In the genomic region with DNA sequence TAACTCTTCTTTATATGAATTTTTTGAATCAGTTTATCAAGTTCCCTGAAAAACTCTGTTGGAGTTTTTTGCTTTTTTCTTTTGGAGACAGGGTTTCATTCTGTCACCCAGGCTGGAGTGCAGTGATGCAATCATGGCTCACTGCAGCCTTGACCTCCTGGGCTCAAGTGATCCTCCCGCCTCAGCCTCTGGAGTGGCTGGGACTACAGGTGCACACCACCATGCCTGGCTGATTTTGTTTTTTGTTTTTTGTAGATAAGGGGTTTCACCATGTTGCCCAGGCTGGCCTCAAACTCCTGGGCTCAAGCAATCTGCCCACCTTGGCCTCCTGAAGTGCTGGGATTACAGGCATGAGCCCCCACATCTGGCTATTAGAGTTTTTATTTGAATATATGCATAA, we compare ENCODE assay signal across 10 cellular contexts. TPM values are rescaled to one million over a fixed set of nuclear protein-coding genes. Genes with fewer than 3 reads are reported as not detected.
DNase-seq lines count a peak whose midpoint lies in the region; ATAC-seq, FAIRE-seq and TF ChIP-seq lines count a peak whose summit lies in the region.
"Not testable (repeated sequence)": the region's sequence is repeated elsewhere in the genome, so short reads cannot be mapped to it uniquely, and the experiment has no call there.
"Had no signal": no experiment of that assay in that cellular context is flagged by ENCODE, and none has a peak within 500 bp of the region (broad histone marks: within the 10 kb centered on the region; RNA-seq: fewer than 3 reads in every experiment).

No MANE protein-coding gene starts in this region.

- H3K56ac ChIP-seq in IMR-90 (ENCODE audit: extremely low read depth, insufficient read depth, low read length) = not testable (repeated sequence)

- not testable (repeated sequence) for H4K91ac ChIP-seq in IMR-90 (ENCODE audit: insufficient read depth, low read depth, low read length)

- H3K27ac ChIP-seq in CD4-positive, alpha-beta T cell (ENCODE audit: low read depth, low read length); IMR-90 (ENCODE audit: insufficient read depth, low read length); HepG2 (ENCODE audit: extremely low read length, insufficient read depth, low read length): not testable (repeated sequence)

- H3K36me3 Mint-ChIP-seq in CD4-positive, alpha-beta T cell (ENCODE audit: low read depth) = peaks cover 21% of the 10 kb centered on the region
- not testable (repeated sequence) for H3K36me3 Mint-ChIP-seq in T-helper 17 cell (ENCODE audit: low read depth); activated naive CD4-positive, alpha-beta T cell treated with anti-CD3 and anti-CD28 coated beads, Interleukin-2, amount 50 U/mL, for 24 hours; natural killer cell

- not testable (repeated sequence) for H2AFZ ChIP-seq in IMR-90 (replicated peaks; ENCODE audit: low read length, poor library complexity); HepG2 (ENCODE audit: low read length)

- not testable (repeated sequence) for H4K5ac ChIP-seq in IMR-90 (ENCODE audit: low read depth, low read length)

- not testable (repeated sequence) for H3K14ac ChIP-seq in IMR-90 (replicated peaks; ENCODE audit: low read depth, low read length)

- H3K23ac ChIP-seq in IMR-90 (ENCODE audit: low read depth, low read length) = not testable (repeated sequence)

- not testable (repeated sequence) for TF ChIP-seq EP300 in HepG2 (IDR thresholded peaks at IDR 0.05; ENCODE audit: low read depth in 2 of 2, low read length in 2 of 2); HepG2 (CRISPR knock-in tag; IDR thresholded peaks at IDR 0.05; ENCODE audit: borderline replicate concordance)

- not testable (repeated sequence) for H3K4me2 ChIP-seq in IMR-90 (ENCODE audit: low read depth, low read length); HepG2 (ENCODE audit: low read depth, low read length)

- not testable (repeated sequence) for H2BK15ac ChIP-seq in IMR-90 (ENCODE audit: low read depth, low read length)

- not testable (repeated sequence) for H3K9ac ChIP-seq in IMR-90 (ENCODE audit: low read depth, low read length); HepG2 (ENCODE audit: insufficient read depth, low read depth, low read length)

- not testable (repeated sequence) for BruUV-seq in IMR-90 (replicated peaks; lab: Mats Ljungman, UMichigan); HepG2 (replicated peaks; lab: Mats Ljungman, UMichigan)

- not testable (repeated sequence) for H3K9me3 ChIP-seq in CD4-positive, alpha-beta T cell (ENCODE audit: control insufficient read depth, low read length); IMR-90 (ENCODE audit: control insufficient read depth, insufficient read depth, low read length); T-helper 17 cell (ENCODE audit: control insufficient read depth, low read length, poor library complexity, severe bottlenecking); HepG2 (ENCODE audit: low read length)

- H3K4me3 ChIP-seq in IMR-90 (ENCODE audit: insufficient read depth, low read depth, low read length); HepG2 (replicated peaks in 1 of 3; ENCODE audit: insufficient read depth in 1 of 3, low read depth in 2 of 3, low read length in 3 of 3): not testable (repeated sequence)

- peaks cover 59% of the 10 kb centered on the region for H3K4me1 Mint-ChIP-seq in CD4-positive, alpha-beta T cell (ENCODE audit: low read depth)
- peaks cover 40% of the 10 kb centered on the region for H3K4me1 Mint-ChIP-seq in T-helper 17 cell
- peaks cover 61% of the 10 kb centered on the region for H3K4me1 Mint-ChIP-seq in activated naive CD4-positive, alpha-beta T cell treated with anti-CD3 and anti-CD28 coated beads, Interleukin-2, amount 50 U/mL, for 24 hours
- peaks cover 45 to 47% of the 10 kb centered on the region in 2 donors for H3K4me1 Mint-ChIP-seq in natural killer cell

- H3K18ac ChIP-seq in IMR-90 (ENCODE audit: low read depth, low read length) = not testable (repeated sequence)

- POLR2A ChIA-PET in CD4-positive, alpha-beta T cell (lab: Charles Lee); IMR-90 (lab: Charles Lee; ENCODE audit: unreplicated experiment); HepG2 (lab: Yijun Ruan, JAX): not testable (repeated sequence)

- H4K8ac ChIP-seq in IMR-90 (ENCODE audit: low read depth in 2 of 2, low read length in 2 of 2) = not testable (repeated sequence)

- DNase-seq in CD4-positive, alpha-beta T cell; IMR-90; T-helper 17 cell; HepG2 (ENCODE audit: low spot score); natural killer cell: not testable (repeated sequence)

- TF ChIP-seq CTCF in CD4-positive, alpha-beta T cell (IDR thresholded peaks at IDR 0.05); IMR-90 (conservative IDR thresholded peaks at IDR 0.05; ENCODE audit: low read depth, low read length); HepG2 (CRISPR knock-in tag; IDR thresholded peaks at IDR 0.05); natural killer cell (IDR thresholded peaks at IDR 0.05): not testable (repeated sequence)

- H3K4me1 ChIP-seq in IMR-90 (ENCODE audit: control insufficient read depth, insufficient read depth, low read length) = peaks cover 11% of the 10 kb centered on the region
- peaks cover 33% of the 10 kb centered on the region for H3K4me1 ChIP-seq in HepG2 (ENCODE audit: insufficient read depth, low read length)

- not testable (repeated sequence) for H2BK120ac ChIP-seq in IMR-90 (ENCODE audit: low read depth, low read length)

- H3K27me3 ChIP-seq in CD4-positive, alpha-beta T cell (ENCODE audit: control insufficient read depth, insufficient read depth, low read length); IMR-90 (ENCODE audit: control insufficient read depth, insufficient read depth, low read length); HepG2 (ENCODE audit: control insufficient read depth in 1 of 2, insufficient read depth in 2 of 2, low read length in 2 of 2): not testable (repeated sequence)

- H3K27me3 Mint-ChIP-seq in CD4-positive, alpha-beta T cell; T-helper 17 cell; activated naive CD4-positive, alpha-beta T cell treated with anti-CD3 and anti-CD28 coated beads, Interleukin-2, amount 50 U/mL, for 24 hours: not testable (repeated sequence)
- peaks cover 7 to 17% of the 10 kb centered on the region in 2 donors for H3K27me3 Mint-ChIP-seq in natural killer cell (ENCODE audit: low read depth in 2 of 2)

- not testable (repeated sequence) for H4K20me1 ChIP-seq in IMR-90 (ENCODE audit: insufficient read depth, low read length); HepG2 (ENCODE audit: insufficient read depth, low read length)

- H3K79me2 ChIP-seq in HepG2 (ENCODE audit: insufficient read depth, low read length) = not testable (repeated sequence)

- H2AK5ac ChIP-seq in IMR-90 (ENCODE audit: low read depth, low read length) = 0 out of 2 replicates have a peak overlapping the region, but pooled peaks have one; percentile 3

- not testable (repeated sequence) for H3K9me3 Mint-ChIP-seq in CD4-positive, alpha-beta T cell; activated naive CD4-positive, alpha-beta T cell treated with anti-CD3 and anti-CD28 coated beads, Interleukin-2, amount 50 U/mL, for 24 hours; natural killer cell

- not testable (repeated sequence) for TF ChIP-seq POLR2A in IMR-90 (IDR thresholded peaks at IDR 0.05; ENCODE audit: low read depth, low read length); HepG2 (IDR thresholded peaks at IDR 0.05; ENCODE audit: insufficient read depth in 1 of 2, low read depth in 2 of 2, low read length in 2 of 2)

- dilution Hi-C loops in IMR-90 (cut with HindIII; ENCODE audit: low sequenced_read_pairs, unreplicated experiment) = not testable (repeated sequence)

- not testable (repeated sequence) for H3K4ac ChIP-seq in IMR-90 (ENCODE audit: low read depth, low read length)

- in situ Hi-C loops in IMR-90 (cut with MboI; ENCODE audit: low sequenced_read_pairs); HepG2 (cut with HindIII; ENCODE audit: extremely low pct_ligation_motif_present, low pct_unique_long_range_greater_than_20kb): not testable (repeated sequence)

- FAIRE-seq in HepG2 (lab: Jason Lieb, UNC) = not testable (repeated sequence)

- CTCF ChIA-PET in CD4-positive, alpha-beta T cell (lab: Charles Lee); HepG2 (lab: Yijun Ruan, JAX; ENCODE audit: low intra/inter-chr PET ratio, low total read pairs): not testable (repeated sequence)
- CTCF ChIA-PET in IMR-90 (lab: Yijun Ruan, JAX) = interaction anchor here (1.0 kb wide), 1 partner anchor 12 kb away, joined by 3 read pairs; no protein-coding TSS in a partner anchor

- H3K9me1 ChIP-seq in IMR-90 (ENCODE audit: insufficient read depth, low read length) = not testable (repeated sequence)

- not testable (repeated sequence) for H3K79me1 ChIP-seq in IMR-90 (ENCODE audit: low read depth in 1 of 2, low read length in 2 of 2)

- not testable (repeated sequence) for TF ChIP-seq RAD21 in IMR-90 (IDR thresholded peaks at IDR 0.05; ENCODE audit: low read length); HepG2 (CRISPR knock-in tag; IDR thresholded peaks at IDR 0.05)

- H3K36me3 ChIP-seq in IMR-90 (ENCODE audit: control insufficient read depth, insufficient read depth, low read length); HepG2 (replicated peaks in 1 of 2; ENCODE audit: control insufficient read depth in 1 of 2, insufficient read depth in 2 of 2, low read length in 2 of 2): not testable (repeated sequence)

- not testable (repeated sequence) for ATAC-seq in CD4-positive, alpha-beta T cell (ENCODE audit: poor library complexity); IMR-90 (ENCODE audit: low read depth); T-helper 17 cell; HepG2; natural killer cell

- H3K4me3 Mint-ChIP-seq in CD4-positive, alpha-beta T cell = peak overlapping the region; percentile 17
- not testable (repeated sequence) for H3K4me3 Mint-ChIP-seq in T-helper 17 cell; activated naive CD4-positive, alpha-beta T cell treated with anti-CD3 and anti-CD28 coated beads, Interleukin-2, amount 50 U/mL, for 24 hours
- peak overlapping the region; percentile 99 for H3K4me3 Mint-ChIP-seq in natural killer cell

- H2BK5ac ChIP-seq in IMR-90 (ENCODE audit: low read depth, low read length, poor library complexity, severe bottlenecking) = not testable (repeated sequence)

- no CpG with 5 or more reads among the region's 1 CpG for WGBS in IMR-90 (ENCODE audit: extremely low coverage in 2 of 2, insufficient read length in 1 of 2), 2 experiments
- 0% methylated on average over 1 of the region's 1 CpG for WGBS in HepG2 (ENCODE audit: low lambda C conversion rate)

- H2BK20ac ChIP-seq in IMR-90 (ENCODE audit: low read depth, low read length) = not testable (repeated sequence)

- peak overlapping the region; percentile 97 for H3K27ac Mint-ChIP-seq in CD4-positive, alpha-beta T cell
- peak overlapping the region; percentile 39 for H3K27ac Mint-ChIP-seq in T-helper 17 cell
- H3K27ac Mint-ChIP-seq in activated naive CD4-positive, alpha-beta T cell treated with anti-CD3 and anti-CD28 coated beads, Interleukin-2, amount 50 U/mL, for 24 hours = peak overlapping the region; percentile 17
- H3K27ac Mint-ChIP-seq in natural killer cell = peak overlapping the region in 1 of 2 donors; percentile 97

- not testable (repeated sequence) for H2AK9ac ChIP-seq in IMR-90 (replicated peaks; ENCODE audit: low read depth, low read length, poor library complexity)

- intact Hi-C loops in CD4-positive, alpha-beta T cell (cut with DNase I, micrococcal nuclease) = loop anchor here in 1 of 2 experiments (5.0 kb wide), 1 partner anchor 110 kb away; a partner anchor contains a TSS
- intact Hi-C loops in IMR-90 (cut with micrococcal nuclease) = not testable (repeated sequence)
- intact Hi-C loops in HepG2 (cut with micrococcal nuclease; ENCODE audit: unreplicated experiment) (loop anchor here (10.0 kb wide), 1 partner anchor 53 kb away; no protein-coding TSS in a partner anchor), natural killer cell (cut with micrococcal nuclease) (loop anchor here (10.0 kb wide), 1 partner anchor 203 kb away; no protein-coding TSS in a partner anchor)

RNA-seq across cellular contexts. Expression of a gene that starts 2.1 kb away (rescaled TPM):
- 10 to 100 TPM; 83.1 to 83.5 TPM for total RNA-seq in CD4-positive, alpha-beta T cell
- 0.18 and 0.56 TPM in 2 replicates for total RNA-seq in IMR-90 (2012; rRNA removed)
- polyA plus RNA-seq in IMR-90 (2012; rRNA removed) = 0.47 and 0.48 TPM in 2 replicates
- 0.11 and 0.39 TPM in 2 replicates for polyA plus RNA-seq in IMR-90 (2012; cell fraction: cytosol; rRNA removed)
- 0.97 TPM in 1 of 2 replicates, not detected in the other for polyA plus RNA-seq in IMR-90 (2012; cell fraction: nucleus; rRNA removed; ENCODE audit: low replicate concordance)
- total RNA-seq in T-helper 17 cell = 100 to 1,000 TPM; 103 to 139 TPM
- 1.0 and 1.3 TPM in 2 replicates for total RNA-seq in HepG2 (2016; rRNA removed; fragmentation: Illumina TruSeq; extraction: Trizol)
- 0.71 TPM in 1 of 2 replicates, not detected in the other for total RNA-seq in HepG2 (2016; cell fraction: cytosol; rRNA removed; fragmentation: Illumina TruSeq; extraction: Trizol; ENCODE audit: low read depth)
- total RNA-seq in HepG2 (2016; cell fraction: insoluble cytoplasmic fraction; rRNA removed; fragmentation: Illumina TruSeq; extraction: Trizol) = 0.40 and 1.4 TPM in 2 replicates
- 0.24 and 0.31 TPM in 2 replicates for total RNA-seq in HepG2 (2016; cell fraction: membrane; rRNA removed; fragmentation: Illumina TruSeq; extraction: Trizol)
- 2.0 and 2.3 TPM in 2 replicates for total RNA-seq in HepG2 (2016; cell fraction: nucleus; rRNA removed; fragmentation: Illumina TruSeq; extraction: Trizol)
- polyA plus RNA-seq in HepG2 (2011; rRNA removed) = 0.33 and 0.59 TPM in 2 replicates
- polyA plus RNA-seq in HepG2 (2011; cell fraction: cytosol; rRNA removed) = 0.28 and 1.2 TPM in 2 replicates
- 0.23 and 0.31 TPM in 2 replicates for polyA plus RNA-seq in HepG2 (2011; cell fraction: nucleus; rRNA removed)
- 1.1 and 1.5 TPM in 2 replicates for polyA plus RNA-seq in HepG2 (2012)
- polyA plus RNA-seq in HepG2 (2016; cell fraction: cytosol; fragmentation: Illumina TruSeq; extraction: Trizol; ENCODE audit: low read depth) = 0.10 and 0.24 TPM in 2 replicates
- polyA plus RNA-seq in HepG2 (2016; cell fraction: insoluble cytoplasmic fraction; fragmentation: Illumina TruSeq; extraction: Trizol; ENCODE audit: low read depth) = 0.42 and 0.67 TPM in 2 replicates
- 0.13 and 0.36 TPM in 2 replicates for polyA plus RNA-seq in HepG2 (2016; cell fraction: membrane; fragmentation: Illumina TruSeq; extraction: Trizol; ENCODE audit: low read depth)
- polyA plus RNA-seq in HepG2 (2016; cell fraction: nucleus; fragmentation: Illumina TruSeq; extraction: Trizol; ENCODE audit: insufficient read depth, low read depth) = 1.5 and 1.7 TPM in 2 replicates
- 0.44 TPM in 1 of 2 replicates, not detected in the other for polyA minus RNA-seq in HepG2 (2011; rRNA and poly(A)+ RNA removed; ENCODE audit: low replicate concordance)
- 0.99 TPM in 1 of 2 replicates, not detected in the other for polyA minus RNA-seq in HepG2 (2011; cell fraction: cytosol; rRNA and poly(A)+ RNA removed)
- 0.25 and 0.77 TPM in 2 replicates for polyA minus RNA-seq in HepG2 (2011; cell fraction: nucleus; rRNA and poly(A)+ RNA removed)
- total RNA-seq in natural killer cell = 100 to 1,000 TPM; 169 to 245 (median 229) TPM
- total RNA-seq: GM23338 had no signal
- polyA plus RNA-seq: GM23338 had no signal

RNA-seq across cellular contexts. Expression of a gene that starts 40.4 kb away (rescaled TPM):
- 10 to 100 TPM; 11.2 to 11.8 TPM for total RNA-seq in CD4-positive, alpha-beta T cell
- total RNA-seq in IMR-90 (2012; rRNA removed) = 4.7 and 7.7 TPM in 2 replicates
- polyA plus RNA-seq in IMR-90 (2012; rRNA removed) = 13.2 and 15.1 TPM in 2 replicates
- polyA plus RNA-seq in IMR-90 (2012; cell fraction: cytosol; rRNA removed) = 6.9 and 13.0 TPM in 2 replicates
- polyA plus RNA-seq in IMR-90 (2012; cell fraction: nucleus; rRNA removed; ENCODE audit: low replicate concordance) = 8.0 and 48.9 TPM in 2 replicates
- 10 to 100 TPM in 1 of 2 donors, 1 to 10 TPM in 1; 8.7 to 10.4 TPM for total RNA-seq in T-helper 17 cell
- 0.62 and 1.4 TPM in 2 replicates for total RNA-seq in HepG2 (2016; rRNA removed; fragmentation: Illumina TruSeq; extraction: Trizol)
- total RNA-seq in HepG2 (2016; cell fraction: cytosol; rRNA removed; fragmentation: Illumina TruSeq; extraction: Trizol; ENCODE audit: low read depth) = 0.18 and 0.20 TPM in 2 replicates
- total RNA-seq in HepG2 (2016; cell fraction: insoluble cytoplasmic fraction; rRNA removed; fragmentation: Illumina TruSeq; extraction: Trizol) = 0.13 and 1.1 TPM in 2 replicates
- total RNA-seq in HepG2 (2016; cell fraction: membrane; rRNA removed; fragmentation: Illumina TruSeq; extraction: Trizol) = 0.17 and 0.34 TPM in 2 replicates
- total RNA-seq in HepG2 (2016; cell fraction: nucleus; rRNA removed; fragmentation: Illumina TruSeq; extraction: Trizol) = 2.4 and 2.9 TPM in 2 replicates
- 6.2 and 6.3 TPM in 2 replicates for polyA plus RNA-seq in HepG2 (2011; rRNA removed)
- 0.95 and 1.6 TPM in 2 replicates for polyA plus RNA-seq in HepG2 (2011; cell fraction: cytosol; rRNA removed)
- 20.4 and 28.6 TPM in 2 replicates for polyA plus RNA-seq in HepG2 (2011; cell fraction: nucleus; rRNA removed)
- polyA plus RNA-seq in HepG2 (2012) = 3.1 and 4.4 TPM in 2 replicates
- 0.06 TPM in 1 of 2 replicates, not detected in the other for polyA plus RNA-seq in HepG2 (2016; cell fraction: cytosol; fragmentation: Illumina TruSeq; extraction: Trizol; ENCODE audit: low read depth)
- polyA plus RNA-seq in HepG2 (2016; cell fraction: insoluble cytoplasmic fraction; fragmentation: Illumina TruSeq; extraction: Trizol; ENCODE audit: low read depth) = 0.39 and 0.47 TPM in 2 replicates
- polyA plus RNA-seq in HepG2 (2016; cell fraction: membrane; fragmentation: Illumina TruSeq; extraction: Trizol; ENCODE audit: low read depth) = 0.14 and 0.43 TPM in 2 replicates
- 9.0 and 9.3 TPM in 2 replicates for polyA plus RNA-seq in HepG2 (2016; cell fraction: nucleus; fragmentation: Illumina TruSeq; extraction: Trizol; ENCODE audit: insufficient read depth, low read depth)
- 1.4 and 3.5 TPM in 2 replicates for polyA minus RNA-seq in HepG2 (2011; rRNA and poly(A)+ RNA removed; ENCODE audit: low replicate concordance)
- polyA minus RNA-seq in HepG2 (2011; cell fraction: cytosol; rRNA and poly(A)+ RNA removed) = not detected in 2 replicates
- 5.7 and 7.7 TPM in 2 replicates for polyA minus RNA-seq in HepG2 (2011; cell fraction: nucleus; rRNA and poly(A)+ RNA removed)
- total RNA-seq in natural killer cell = 10 to 100 TPM in 1 of 3 donors, 1 to 10 TPM in 2; 9.1 to 11.0 (median 9.1) TPM

RNA-seq across cellular contexts. Expression of a gene that starts 47.0 kb away (rescaled TPM):
- not detected for total RNA-seq in CD4-positive, alpha-beta T cell
- total RNA-seq in IMR-90 (2012; rRNA removed) (not detected in 2 replicates), T-helper 17 cell (under 1 TPM in 1 of 2 donors, not detected in 1; 0.80 TPM), HepG2 (2016; rRNA removed; fragmentation: Illumina TruSeq; extraction: Trizol) (not detected in 2 replicates), natural killer cell (under 1 TPM in 2 of 3 donors, not detected in 1; 0.57 to 0.65 TPM)
- polyA plus RNA-seq in IMR-90 (2012; rRNA removed) (not detected in 2 replicates), HepG2 (2011; rRNA removed) (not detected in 2 replicates)
- polyA plus RNA-seq in IMR-90 (2012; cell fraction: cytosol; rRNA removed) = not detected in 2 replicates
- polyA plus RNA-seq in IMR-90 (2012; cell fraction: nucleus; rRNA removed; ENCODE audit: low replicate concordance) = not detected in 2 replicates
- total RNA-seq in HepG2 (2016; cell fraction: cytosol; rRNA removed; fragmentation: Illumina TruSeq; extraction: Trizol; ENCODE audit: low read depth) = not detected in 2 replicates
- total RNA-seq in HepG2 (2016; cell fraction: insoluble cytoplasmic fraction; rRNA removed; fragmentation: Illumina TruSeq; extraction: Trizol) = not detected in 2 replicates
- not detected in 2 replicates for total RNA-seq in HepG2 (2016; cell fraction: membrane; rRNA removed; fragmentation: Illumina TruSeq; extraction: Trizol)
- not detected in 2 replicates for total RNA-seq in HepG2 (2016; cell fraction: nucleus; rRNA removed; fragmentation: Illumina TruSeq; extraction: Trizol)
- not detected in 2 replicates for polyA plus RNA-seq in HepG2 (2011; cell fraction: cytosol; rRNA removed)
- polyA plus RNA-seq in HepG2 (2011; cell fraction: nucleus; rRNA removed) = not detected in 2 replicates
- not detected in 2 replicates for polyA plus RNA-seq in HepG2 (2012)
- not detected in 2 replicates for polyA plus RNA-seq in HepG2 (2016; cell fraction: cytosol; fragmentation: Illumina TruSeq; extraction: Trizol; ENCODE audit: low read depth)
- not detected in 2 replicates for polyA plus RNA-seq in HepG2 (2016; cell fraction: insoluble cytoplasmic fraction; fragmentation: Illumina TruSeq; extraction: Trizol; ENCODE audit: low read depth)
- polyA plus RNA-seq in HepG2 (2016; cell fraction: membrane; fragmentation: Illumina TruSeq; extraction: Trizol; ENCODE audit: low read depth) = not detected in 2 replicates
- polyA plus RNA-seq in HepG2 (2016; cell fraction: nucleus; fragmentation: Illumina TruSeq; extraction: Trizol; ENCODE audit: insufficient read depth, low read depth) = not detected in 2 replicates
- polyA minus RNA-seq in HepG2 (2011; rRNA and poly(A)+ RNA removed; ENCODE audit: low replicate concordance) = 1.1 TPM in 1 of 2 replicates, not detected in the other
- not detected in 2 replicates for polyA minus RNA-seq in HepG2 (2011; cell fraction: cytosol; rRNA and poly(A)+ RNA removed)
- polyA minus RNA-seq in HepG2 (2011; cell fraction: nucleus; rRNA and poly(A)+ RNA removed) = not detected in 2 replicates
- total RNA-seq: A172; Calu3; CD8-positive, alpha-beta T cell; GM23338 had no signal
- polyA plus RNA-seq: GM23338 had no signal

Comparison
In these comparisons a context has a peak if more than half of its experiments do, and no peak if none do; other contexts are left out.
1. RNA of a gene that starts 2.1 kb away (total RNA-seq): 169 to 245 TPM in natural killer cell, 103 to 139 TPM in T-helper 17 cell and 83.1 to 83.5 TPM in CD4-positive, alpha-beta T cell; 0.24 to 2.3 TPM in HepG2 and 0.18 to 0.56 TPM in IMR-90; every median in the first group is over 10 times any median in the second.